In the genomic region with DNA sequence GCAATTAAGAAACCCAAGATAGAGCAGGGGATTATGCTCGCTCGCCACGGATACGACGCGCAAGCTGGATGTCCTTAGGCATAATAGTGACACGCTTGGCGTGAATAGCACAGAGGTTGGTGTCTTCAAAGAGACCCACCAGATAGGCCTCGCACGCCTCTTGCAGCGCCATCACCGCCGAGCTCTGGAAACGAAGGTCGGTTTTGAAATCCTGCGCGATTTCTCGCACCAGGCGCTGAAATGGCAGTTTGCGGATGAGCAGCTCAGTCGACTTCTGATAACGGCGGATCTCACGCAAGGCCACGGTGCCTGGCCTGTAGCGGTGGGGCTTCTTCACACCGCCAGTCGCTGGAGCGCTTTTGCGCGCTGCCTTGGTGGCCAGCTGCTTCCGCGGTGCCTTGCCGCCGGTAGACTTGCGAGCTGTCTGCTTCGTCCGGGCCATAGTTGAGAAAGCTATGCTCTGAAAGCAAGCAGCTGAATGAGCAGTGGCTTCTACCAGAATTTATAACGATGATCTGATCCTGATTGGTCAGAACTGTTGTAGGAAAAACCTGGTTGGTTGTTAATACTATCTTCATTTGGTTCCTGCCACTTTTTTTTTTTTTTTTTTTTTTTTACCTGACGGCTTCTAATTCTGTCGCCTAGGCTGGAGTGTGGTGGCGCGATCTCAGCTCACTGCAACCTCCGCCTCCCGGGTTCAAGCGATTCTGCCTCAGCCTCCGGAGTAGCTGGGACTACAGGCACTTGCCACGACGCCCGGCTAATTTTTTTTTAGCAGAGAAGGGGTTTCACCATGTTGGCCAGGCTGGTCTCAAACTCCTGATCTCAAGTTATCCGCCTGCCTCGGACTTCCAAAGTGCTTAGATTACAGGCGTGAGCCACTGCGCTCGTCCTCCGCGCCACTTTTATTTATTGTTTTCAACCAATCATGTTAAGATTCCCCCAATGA, we compare ENCODE assay signal across 8 cellular contexts. TPM values are rescaled to one million over a fixed set of nuclear protein-coding genes. Genes with fewer than 3 reads are reported as not detected.
DNase-seq lines count a peak whose midpoint lies in the region; ATAC-seq and TF ChIP-seq lines count a peak whose summit lies in the region.

No MANE protein-coding gene starts in this region.

- peaks cover 7% of the 10 kb centered on the region for H3K27me3 Mint-ChIP-seq in nephron progenitor cell (ENCODE audit: low read depth, poor library complexity)

- intact Hi-C loops in vagina (cut with DNase I) = no loop called here

- TF ChIP-seq POLR2A in vagina (IDR thresholded peaks at IDR 0.05) = no peak

- H3K4me1 ChIP-seq in esophagus (ENCODE audit: control insufficient read depth in 2 of 2, insufficient read depth in 2 of 2, low read length in 1 of 2) = no peaks in the 10 kb centered on the region
- peaks cover 39% of the 10 kb centered on the region for H3K4me1 ChIP-seq in vagina

- peaks cover 36% of the 10 kb centered on the region for H3K4me1 Mint-ChIP-seq in nephron progenitor cell

- 3% methylated on average over 55 to 57 of the region's 57 CpGs for WGBS in esophagus, 2 donors

- H3K4me3 ChIP-seq in AG04450 (ENCODE audit: low read depth, low read length) (peak overlapping the region; percentile 67), esophagus (ENCODE audit: low read depth in 1 of 2, low read length in 2 of 2) (peak overlapping the region; percentile 45 to 51), vagina (peak overlapping the region; percentile 34 to 36)

- TF ChIP-seq CTCF in AG04450 (IDR thresholded peaks at IDR 0.05; ENCODE audit: low read depth, low read length) (no peak), nephron progenitor cell (IDR thresholded peaks at IDR 0.05) (no peak), vagina (IDR thresholded peaks at IDR 0.05) (no peak)

- H3K9me3 Mint-ChIP-seq in nephron progenitor cell = no peaks in the 10 kb centered on the region

- H3K9me3 ChIP-seq in AG04450 (ENCODE audit: control insufficient read depth, insufficient read depth, low read length) (no peaks in the 10 kb centered on the region), esophagus (ENCODE audit: control insufficient read depth in 2 of 2, insufficient read depth in 1 of 2, low read depth in 1 of 2, low read length in 1 of 2) (no peaks in the 10 kb centered on the region), vagina (no peaks in the 10 kb centered on the region)

- CTCF ChIA-PET in AG04450 (lab: Charles Lee) = interaction anchor here (0.7 to 1.3 kb wide), 5 partner anchors 16 to 728 kb away, joined by 3 to 8 read pairs (median 5); no protein-coding TSS in a partner anchor

- H3K36me3 Mint-ChIP-seq in nephron progenitor cell (ENCODE audit: low read depth) = no peaks in the 10 kb centered on the region

- H3K27me3 ChIP-seq in AG04450 (ENCODE audit: control insufficient read depth, insufficient read depth, low read length) (no peaks in the 10 kb centered on the region), esophagus (ENCODE audit: control insufficient read depth in 1 of 2, insufficient read depth in 2 of 2, low read length in 2 of 2) (no peaks in the 10 kb centered on the region), vagina (no peaks in the 10 kb centered on the region)

- POLR2A ChIA-PET in AG04450 (lab: Yijun Ruan, JAX) = interaction anchor here (0.6 to 3.6 kb wide), 30 partner anchors 9 to 1864 kb away, joined by 3 to 149 read pairs (median 6); a partner anchor contains a TSS

- no peak overlapping the region for H3K4me3 Mint-ChIP-seq in nephron progenitor cell

- DNase-seq in AG04450 (ENCODE audit: low read depth, low spot score) = peak; percentile 84
- peak; percentile 67 to 89 for DNase-seq in NOMO-1 (lab: John Stamatoyannopoulos, UW; ENCODE audit: unreplicated experiment in 2 of 2)
- DNase-seq in activated T-cell treated with anti-CD3 and anti-CD28 coated beads for 48 hours (ENCODE audit: low read depth) = peak; percentile 73
- DNase-seq in nephron progenitor cell = peak; percentile 69
- no peak for DNase-seq in vagina (ENCODE audit: extremely low spot score in 2 of 2)

- peak overlapping the region; percentile 100 for H3K27ac Mint-ChIP-seq in nephron progenitor cell

- ATAC-seq in GM18858 (IDR thresholded peaks at IDR 0.05; ENCODE audit: unreplicated experiment) = peak; percentile 31
- ATAC-seq in HG03039 (IDR thresholded peaks at IDR 0.05; ENCODE audit: unreplicated experiment) = peak; percentile 39

- H3K36me3 ChIP-seq in esophagus (ENCODE audit: control insufficient read depth in 2 of 2, insufficient read depth in 2 of 2, low read length in 1 of 2) (no peaks in the 10 kb centered on the region), vagina (no peaks in the 10 kb centered on the region)

- H3K27ac ChIP-seq in AG04450 (ENCODE audit: low read depth, low read length) (peak overlapping the region; percentile 87), esophagus (ENCODE audit: low read depth in 2 of 2, low read length in 1 of 2) (peak overlapping the region; percentile 70 to 81), vagina (no peak overlapping the region)

RNA-seq across cellular contexts. Expression of a gene that starts 21.6 kb away (rescaled TPM):
- not detected in 2 replicates for polyA plus RNA-seq in AG04450 (2011; rRNA removed)
- not detected in 2 replicates for polyA minus RNA-seq in AG04450 (2011; rRNA and poly(A)+ RNA removed)
- not detected for polyA plus RNA-seq in esophagus
- not detected for total RNA-seq in vagina

Comparison
In these comparisons a context has a peak if more than half of its experiments do, and no peak if none do; other contexts are left out.
1. DNase-seq: peak in AG04450 (single experiment), NOMO-1 (2 of 2), activated T-cell treated with anti-CD3 and anti-CD28 coated beads for 48 hours (single experiment) and nephron progenitor cell (single experiment); none in vagina (0 of 2).
2. Peak in every context shown above with its lines, with median percentiles within 50 percentile points of each other: H3K4me3 ChIP-seq.